In genomic region chr1:116765962-116766361, GRCh38 we compare ENCODE assay signal across 17 cellular contexts. TPM values are rescaled to one million over a fixed set of nuclear protein-coding genes. Genes with fewer than 3 reads are reported as not detected.
DNase-seq lines count a peak whose midpoint lies in the region; ATAC-seq and TF ChIP-seq lines count a peak whose summit lies in the region.
"Had no signal": no experiment of that assay in that cellular context is flagged by ENCODE, and none has a peak within 500 bp of the region (broad histone marks: within the 10 kb centered on the region; RNA-seq: fewer than 3 reads in every experiment).

No MANE protein-coding gene starts in this region.

- no TSS peak for BruUV-seq in MCF 10A (replicated peaks; lab: Mats Ljungman, UMichigan)

- CTCF ChIA-PET in MCF 10A (lab: Yijun Ruan, JAX), result interaction anchor here (0.6 to 1.1 kb wide), 4 partner anchors 32 to 436 kb away, joined by 3 to 4 read pairs (median 3); no protein-coding TSS in a partner anchor

- 88% methylated on average over 4 of the region's 4 CpGs for WGBS in smooth muscle cell (ENCODE audit: low lambda C conversion rate)

- no peaks in the 10 kb centered on the region for H4K20me1 ChIP-seq in smooth muscle cell (ENCODE audit: low read depth)

- intact Hi-C loops in MCF 10A (cut with micrococcal nuclease), result no loop called here
- intact Hi-C loops in breast epithelium (cut with DNase I; ENCODE audit: low total_unique reads), result no loop called here
- intact Hi-C loops in upper lobe of right lung (cut with DNase I), result no loop called here

- DNase-seq in MCF 10A (ENCODE audit: unreplicated experiment) (peak; percentile 82), breast epithelium (ENCODE audit: low spot score in 2 of 2) (no peak), fibroblast of pulmonary artery (ENCODE audit: low read depth) (peak; percentile 72), upper lobe of right lung (no peak), LoVo (ENCODE audit: low spot score) (no peak), smooth muscle cell (lab: John Stamatoyannopoulos, UW; ENCODE audit: unreplicated experiment) (no peak)
- peak; percentile 62 to 65 for DNase-seq in activated T-cell treated with anti-CD3 and anti-CD28 coated beads, Interleukin-2, amount 50 U/mL, for 48 hours
- DNase-seq: NCI-H2227 treated with DMSO at 0.1 percent for 48 hours; stimulated activated naive B cell treated with anti-CD40 and anti-IgM and Interleukin-4, amounts not matched to agents 10 μg/mL and 1 μg/mL and 100 μg/mL, for 72 hours; T-helper 9 cell had no signal

- H3K36me3 Mint-ChIP-seq in MCF 10A (ENCODE audit: insufficient read depth, unreplicated experiment), result no peaks in the 10 kb centered on the region
- H3K36me3 Mint-ChIP-seq: mesothelial cell of epicardium had no signal

- TF ChIP-seq CTCF in MCF 10A (IDR thresholded peaks at IDR 0.05; ENCODE audit: unreplicated experiment) (no peak), breast epithelium (IDR thresholded peaks at IDR 0.05) (no peak), fibroblast of pulmonary artery (IDR thresholded peaks at IDR 0.05; ENCODE audit: low read length, missing control alignments) (no peak), upper lobe of right lung (IDR thresholded peaks at IDR 0.05) (no peak), smooth muscle cell (IDR thresholded peaks at IDR 0.05; ENCODE audit: borderline replicate concordance, insufficient read depth, poor library complexity, severe bottlenecking) (no peak)

- no peak overlapping the region for H2AFZ ChIP-seq in smooth muscle cell (ENCODE audit: low read depth)

- H3K4me1 ChIP-seq in breast epithelium (no peaks in the 10 kb centered on the region), upper lobe of right lung (peaks cover 4% of the 10 kb centered on the region), smooth muscle cell (ENCODE audit: low read depth) (no peaks in the 10 kb centered on the region)
- H3K4me1 ChIP-seq: HAP-1, prostate gland had no signal

- H3K9me3 ChIP-seq in breast epithelium (no peaks in the 10 kb centered on the region), upper lobe of right lung (no peaks in the 10 kb centered on the region), smooth muscle cell (replicated peaks; ENCODE audit: low read depth) (no peaks in the 10 kb centered on the region)
- H3K9me3 ChIP-seq: HAP-1, prostate gland had no signal

- POLR2A ChIA-PET in MCF 10A (lab: Yijun Ruan, JAX), result no interaction called here

- H3K36me3 ChIP-seq in breast epithelium, result no peaks in the 10 kb centered on the region
- no peaks in the 10 kb centered on the region for H3K36me3 ChIP-seq in upper lobe of right lung
- no peaks in the 10 kb centered on the region for H3K36me3 ChIP-seq in smooth muscle cell (ENCODE audit: low read depth)
- H3K36me3 ChIP-seq: HAP-1, prostate gland had no signal

- H3K4me3 Mint-ChIP-seq in MCF 10A (ENCODE audit: unreplicated experiment), result no peak overlapping the region
- H3K4me3 Mint-ChIP-seq: mesothelial cell of epicardium; stimulated activated naive B cell treated with anti-CD40 and anti-IgM and Interleukin-4, amounts not matched to agents 10 μg/mL and 1 μg/mL and 100 μg/mL, for 72 hours had no signal

- no peak overlapping the region for H3K9ac ChIP-seq in smooth muscle cell (ENCODE audit: low read depth)

- H3K9me3 Mint-ChIP-seq in MCF 10A (ENCODE audit: unreplicated experiment), result no peaks in the 10 kb centered on the region
- H3K9me3 Mint-ChIP-seq: mesothelial cell of epicardium; stimulated activated naive B cell treated with anti-CD40 and anti-IgM and Interleukin-4, amounts not matched to agents 10 μg/mL and 1 μg/mL and 100 μg/mL, for 72 hours had no signal

- H3K27me3 ChIP-seq in breast epithelium (no peaks in the 10 kb centered on the region), upper lobe of right lung (no peaks in the 10 kb centered on the region), smooth muscle cell (ENCODE audit: low read depth) (no peaks in the 10 kb centered on the region)

- no peak overlapping the region for H3K27ac Mint-ChIP-seq in MCF 10A (ENCODE audit: low read depth, unreplicated experiment)
- H3K27ac Mint-ChIP-seq: mesothelial cell of epicardium; stimulated activated naive B cell treated with anti-CD40 and anti-IgM and Interleukin-4, amounts not matched to agents 10 μg/mL and 1 μg/mL and 100 μg/mL, for 72 hours had no signal

- H3K27ac ChIP-seq in breast epithelium (no peak overlapping the region), upper lobe of right lung (no peak overlapping the region), smooth muscle cell (ENCODE audit: low read depth) (no peak overlapping the region)
- H3K27ac ChIP-seq: prostate gland had no signal

- no peak for TF ChIP-seq POLR2A in breast epithelium (IDR thresholded peaks at IDR 0.05)

- H3K4me1 Mint-ChIP-seq in MCF 10A (ENCODE audit: insufficient read depth, unreplicated experiment), result no peaks in the 10 kb centered on the region

- H3K4me3 ChIP-seq in breast epithelium, result no peak overlapping the region
- H3K4me3 ChIP-seq in fibroblast of pulmonary artery (replicated peaks; ENCODE audit: low read depth, low read length), result no peak overlapping the region
- no peak overlapping the region for H3K4me3 ChIP-seq in upper lobe of right lung
- no peak overlapping the region for H3K4me3 ChIP-seq in smooth muscle cell
- H3K4me3 ChIP-seq: HAP-1, prostate gland had no signal

- ATAC-seq in upper lobe of right lung, result peak; percentile 53
- ATAC-seq in GM21528 (IDR thresholded peaks at IDR 0.05; ENCODE audit: low FRiP score, unreplicated experiment), result no peak
- ATAC-seq: Panc1; stimulated activated naive B cell treated with anti-CD40 and anti-IgM and Interleukin-4, amounts not matched to agents 10 μg/mL and 1 μg/mL and 100 μg/mL, for 72 hours had no signal

- H3F3A ChIP-seq in smooth muscle cell (ENCODE audit: low read depth), result no peaks in the 10 kb centered on the region

- no peaks in the 10 kb centered on the region for H3K79me2 ChIP-seq in smooth muscle cell (ENCODE audit: low read depth)

- no peaks in the 10 kb centered on the region for H3K27me3 Mint-ChIP-seq in MCF 10A (ENCODE audit: insufficient read depth, unreplicated experiment)

- no peak overlapping the region for H3K4me2 ChIP-seq in smooth muscle cell

RNA-seq across cellular contexts. Expression of gene CD2, which starts 11.7 kb away (rescaled TPM):
- total RNA-seq in MCF 10A (2022) (not detected in 2 replicates), breast epithelium (1 to 10 TPM; 1.4 to 3.9 (median 3.5) TPM), upper lobe of right lung (11.4 TPM), smooth muscle cell (not detected in 2 replicates)
- polyA plus RNA-seq in smooth muscle cell, result not detected in 2 replicates
- total RNA-seq: G401, mesothelial cell of epicardium had no signal
- polyA plus RNA-seq: BJ had no signal

Comparison
In these comparisons a context has a peak if more than half of its experiments do, and no peak if none do; other contexts are left out.
1. DNase-seq: peak in MCF 10A (single experiment), activated T-cell treated with anti-CD3 and anti-CD28 coated beads, Interleukin-2, amount 50 U/mL, for 48 hours (2 of 2) and fibroblast of pulmonary artery (single experiment); none in breast epithelium (0 of 2), upper lobe of right lung (single experiment), LoVo (single experiment) and smooth muscle cell (single experiment).